Comparison of ENCODE assay signal across 17 cellular contexts in the genomic region with DNA sequence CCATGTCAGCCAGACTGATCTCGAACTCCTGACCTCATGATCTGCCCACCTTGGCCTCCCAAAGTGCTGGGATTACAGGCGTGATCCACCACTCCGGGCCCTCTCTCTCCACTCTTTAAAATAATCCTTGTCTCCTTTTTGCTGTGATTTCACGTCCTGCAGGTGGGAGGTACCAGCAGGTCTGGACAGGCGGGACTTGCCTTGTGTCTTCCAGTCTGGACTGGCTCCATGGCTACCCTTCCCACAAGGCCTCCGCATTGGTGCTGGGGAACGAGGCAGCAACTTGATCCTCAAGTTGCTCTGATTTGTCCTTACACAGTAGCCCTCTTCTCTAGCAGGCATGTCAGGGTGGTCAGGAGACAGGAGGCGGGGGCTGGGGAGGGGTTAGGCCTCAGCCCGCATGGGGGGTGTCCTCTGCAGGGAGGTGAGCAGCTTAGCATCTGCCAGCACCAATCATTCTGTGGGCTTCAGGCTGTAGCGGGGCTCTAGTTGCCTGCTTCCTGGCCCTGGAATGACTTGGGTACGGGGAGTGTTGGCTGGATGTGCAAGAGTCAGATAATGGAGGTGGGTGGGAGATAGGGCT. TPM values are rescaled to one million over a fixed set of nuclear protein-coding genes. Genes with fewer than 3 reads are reported as not detected.
DNase-seq lines count a peak whose midpoint lies in the region; ATAC-seq and TF ChIP-seq lines count a peak whose summit lies in the region.
"Had no signal": no experiment of that assay in that cellular context is flagged by ENCODE, and none has a peak within 500 bp of the region (broad histone marks: within the 10 kb centered on the region; RNA-seq: fewer than 3 reads in every experiment).

No MANE protein-coding gene starts in this region.

- H3K27me3 ChIP-seq in RWPE2 (ENCODE audit: insufficient read depth, poor library complexity, severe bottlenecking), result no peaks in the 10 kb centered on the region
- H3K27me3 ChIP-seq in thoracic aorta (replicated peaks; ENCODE audit: insufficient read depth), result no peaks in the 10 kb centered on the region

- no peak for ATAC-seq in RWPE2 (ENCODE audit: low read depth)
- no peak for ATAC-seq in thoracic aorta (ENCODE audit: insufficient number of reproducible peaks, low FRiP score, low read depth)
- no peak for ATAC-seq in GM21723 (IDR thresholded peaks at IDR 0.05; ENCODE audit: unreplicated experiment)

- H3K4me1 ChIP-seq in RWPE2 (ENCODE audit: insufficient read depth, poor library complexity, severe bottlenecking), result peaks cover 18% of the 10 kb centered on the region
- peaks cover 16 to 25% of the 10 kb centered on the region in 2 donors for H3K4me1 ChIP-seq in thoracic aorta (ENCODE audit: control insufficient read depth in 1 of 2, low read depth in 2 of 2)

- DNase-seq in DMS 273 (lab: John Stamatoyannopoulos, UW; ENCODE audit: unreplicated experiment) (peak; percentile 20), DMS 273 treated with DMSO at 0.1 percent for 48 hours (lab: John Stamatoyannopoulos, UW) (no peak), RWPE2 (ENCODE audit: low spot score) (peak; percentile 64), epithelial cell of esophagus (ENCODE audit: low read depth) (peak; percentile 79), thoracic aorta (ENCODE audit: low spot score) (no peak), iPS-NIHi11 (ENCODE audit: low spot score) (no peak)
- DNase-seq in stimulated activated CD4-positive, alpha-beta T cell treated with anti-CD3 and anti-CD28 coated beads, Interleukin-4, amount 100 ng/mL, for 4 hours, result no peak
- DNase-seq: COR-L47, DMS79, KBM-7, NCI-H1092, NCI-H187, NCI-H2171 treated with DMSO at 0.1 percent for 48 hours had no signal

- TF ChIP-seq CTCF in RWPE2 (IDR thresholded peaks at IDR 0.05; ENCODE audit: poor library complexity, severe bottlenecking) (no peak), epithelial cell of esophagus (IDR thresholded peaks at IDR 0.05; ENCODE audit: insufficient read depth, low read depth, low read length, missing control alignments) (no peak), thoracic aorta (IDR thresholded peaks at IDR 0.05) (no peak)

- peak overlapping the region; percentile 67 for H3K27ac ChIP-seq in RWPE2 (ENCODE audit: poor library complexity, severe bottlenecking)
- peak overlapping the region; percentile 59 to 83 for H3K27ac ChIP-seq in thoracic aorta
- H3K27ac ChIP-seq: 22Rv1, SK-N-MC had no signal

- H3K9me3 ChIP-seq in RWPE2 (ENCODE audit: severe bottlenecking) (no peaks in the 10 kb centered on the region), thoracic aorta (no peaks in the 10 kb centered on the region)

- H3K36me3 ChIP-seq in RWPE2 (ENCODE audit: low read depth) (no peaks in the 10 kb centered on the region), thoracic aorta (no peaks in the 10 kb centered on the region)

- no peak overlapping the region for H3K4me3 ChIP-seq in RWPE2 (ENCODE audit: severe bottlenecking)
- no peak overlapping the region for H3K4me3 ChIP-seq in epithelial cell of esophagus (ENCODE audit: low read length)
- H3K4me3 ChIP-seq in thoracic aorta, result no peak overlapping the region
- H3K4me3 ChIP-seq: GM12878, SK-N-MC had no signal

RNA-seq across cellular contexts. Expression of a gene that starts 54.3 kb away (rescaled TPM):
- 10 to 100 TPM; 34.5 to 47.6 TPM for total RNA-seq in thoracic aorta

Comparison
In these comparisons a context has a peak if more than half of its experiments do, and no peak if none do; other contexts are left out.
1. DNase-seq: peak in DMS 273 (single experiment), RWPE2 (single experiment) and epithelial cell of esophagus (single experiment); none in DMS 273 treated with DMSO at 0.1 percent for 48 hours (single experiment), thoracic aorta (single experiment), stimulated activated CD4-positive, alpha-beta T cell treated with anti-CD3 and anti-CD28 coated beads, Interleukin-4, amount 100 ng/mL, for 4 hours (0 of 2) and iPS-NIHi11 (single experiment).